Comparison of ENCODE assay signal across 1 cellular context in the genomic region with DNA sequence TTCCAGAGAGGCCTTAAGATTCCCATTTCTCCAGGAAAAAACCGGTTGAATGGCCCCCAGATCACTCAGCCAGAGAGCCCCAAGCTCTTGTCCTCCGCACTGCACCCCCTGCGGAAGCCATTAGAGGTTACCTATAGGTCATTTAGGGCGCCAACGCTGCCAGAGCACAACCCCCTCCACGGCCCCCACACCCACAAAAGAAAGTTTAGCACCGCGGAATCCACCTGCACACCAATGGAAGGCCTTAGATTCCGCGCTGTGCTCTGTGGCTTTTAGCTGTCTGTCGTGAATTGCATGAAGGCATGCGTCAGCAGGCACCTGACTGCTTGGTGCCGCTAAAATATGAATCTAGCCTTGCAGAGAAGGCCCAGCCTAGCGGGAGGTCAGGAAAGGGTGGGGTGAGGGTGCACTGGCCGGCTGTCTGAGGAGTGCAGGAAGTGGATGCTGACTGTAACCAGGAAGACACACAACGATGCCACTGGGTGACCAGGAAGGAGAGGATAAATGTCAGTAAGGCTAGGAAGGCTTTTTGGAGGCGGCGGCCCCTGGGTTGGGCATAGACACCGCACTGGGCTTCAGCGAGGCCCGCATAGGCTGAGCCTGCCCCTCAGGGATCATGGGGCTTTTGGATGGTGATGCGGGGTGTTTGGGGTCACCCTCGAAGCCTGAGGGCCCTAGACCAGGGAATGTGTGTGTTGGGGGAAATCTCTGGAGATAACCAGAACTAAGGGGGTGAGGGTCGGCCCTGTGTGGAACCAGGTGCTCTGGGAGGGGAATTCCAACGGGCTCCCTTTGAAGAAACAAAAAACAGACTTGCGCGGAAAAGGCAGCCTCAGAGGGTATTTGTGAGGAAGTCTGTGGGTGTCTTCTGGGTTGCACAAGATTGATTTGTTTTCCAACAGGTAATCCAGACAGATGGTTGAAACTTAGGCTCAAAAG.
TF ChIP-seq lines count a peak whose summit lies in the region.

No MANE protein-coding gene starts in this region.

TF ChIP-seq in K562, 482 proteins besides CTCF, POLR2A, EP300 and RAD21 (continued from another document and continues in another):
- no peak for TF ChIP-seq ZNF274 (IDR thresholded peaks at IDR 0.05; ENCODE audit: borderline replicate concordance, low read depth, low read length)
- TF ChIP-seq ETV1 (tag; conservative IDR thresholded peaks at IDR 0.05; ENCODE audit: low read depth), result peak; percentile 87
- no peak for TF ChIP-seq TCF7 (IDR thresholded peaks at IDR 0.05; ENCODE audit: borderline replicate concordance)
- TF ChIP-seq MECOM (CRISPR knock-in tag; IDR thresholded peaks at IDR 0.05), result no peak
- TF ChIP-seq SIN3A (IDR thresholded peaks at IDR 0.05; ENCODE audit: borderline replicate concordance in 2 of 2, control insufficient read depth in 1 of 2, low read depth in 2 of 2, low read length in 2 of 2), result no peak; a peak in 1 of 4 replicates
- no peak for TF ChIP-seq CEBPB (tag; IDR thresholded peaks at IDR 0.05)
- TF ChIP-seq NCOA2 (IDR thresholded peaks at IDR 0.05; ENCODE audit: partially characterized antibody in 2 of 2), result no peak
- TF ChIP-seq COPS2 (conservative IDR thresholded peaks at IDR 0.05), result no peak
- TF ChIP-seq EZH2 (IDR thresholded peaks at IDR 0.05; ENCODE audit: borderline replicate concordance, low read depth, low read length), result no peak
- no peak for TF ChIP-seq ZC3H11A (IDR thresholded peaks at IDR 0.05; ENCODE audit: low read depth, low read length)
- no peak for TF ChIP-seq PHB2 (IDR thresholded peaks at IDR 0.05; ENCODE audit: low read depth)
- no peak for TF ChIP-seq SETDB1 (IDR thresholded peaks at IDR 0.05; ENCODE audit: low read length)
- TF ChIP-seq, protein P1, sequence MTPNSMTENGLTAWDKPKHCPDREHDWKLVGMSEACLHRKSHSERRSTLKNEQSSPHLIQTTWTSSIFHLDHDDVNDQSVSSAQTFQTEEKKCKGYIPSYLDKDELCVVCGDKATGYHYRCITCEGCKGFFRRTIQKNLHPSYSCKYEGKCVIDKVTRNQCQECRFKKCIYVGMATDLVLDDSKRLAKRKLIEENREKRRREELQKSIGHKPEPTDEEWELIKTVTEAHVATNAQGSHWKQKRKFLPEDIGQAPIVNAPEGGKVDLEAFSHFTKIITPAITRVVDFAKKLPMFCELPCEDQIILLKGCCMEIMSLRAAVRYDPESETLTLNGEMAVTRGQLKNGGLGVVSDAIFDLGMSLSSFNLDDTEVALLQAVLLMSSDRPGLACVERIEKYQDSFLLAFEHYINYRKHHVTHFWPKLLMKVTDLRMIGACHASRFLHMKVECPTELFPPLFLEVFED (CRISPR knock-in tag; conservative IDR thresholded peaks at IDR 0.05), result no peak
- TF ChIP-seq FOXA3 (CRISPR knock-in tag; conservative IDR thresholded peaks at IDR 0.05 in 1 of 2, IDR thresholded peaks at IDR 0.05 in 1 of 2), result no peak
- no peak for TF ChIP-seq ADNP (tag; IDR thresholded peaks at IDR 0.05)
- TF ChIP-seq NCOA1 (IDR thresholded peaks at IDR 0.05; ENCODE audit: low read depth), result no peak
- no peak for TF ChIP-seq TEAD2 (tag; IDR thresholded peaks at IDR 0.05)
- TF ChIP-seq ZNF41 (CRISPR knock-in tag; conservative IDR thresholded peaks at IDR 0.05), result no peak
- TF ChIP-seq CTBP1 (IDR thresholded peaks at IDR 0.05; ENCODE audit: borderline replicate concordance), result peak; percentile 84
- TF ChIP-seq, protein P2, sequence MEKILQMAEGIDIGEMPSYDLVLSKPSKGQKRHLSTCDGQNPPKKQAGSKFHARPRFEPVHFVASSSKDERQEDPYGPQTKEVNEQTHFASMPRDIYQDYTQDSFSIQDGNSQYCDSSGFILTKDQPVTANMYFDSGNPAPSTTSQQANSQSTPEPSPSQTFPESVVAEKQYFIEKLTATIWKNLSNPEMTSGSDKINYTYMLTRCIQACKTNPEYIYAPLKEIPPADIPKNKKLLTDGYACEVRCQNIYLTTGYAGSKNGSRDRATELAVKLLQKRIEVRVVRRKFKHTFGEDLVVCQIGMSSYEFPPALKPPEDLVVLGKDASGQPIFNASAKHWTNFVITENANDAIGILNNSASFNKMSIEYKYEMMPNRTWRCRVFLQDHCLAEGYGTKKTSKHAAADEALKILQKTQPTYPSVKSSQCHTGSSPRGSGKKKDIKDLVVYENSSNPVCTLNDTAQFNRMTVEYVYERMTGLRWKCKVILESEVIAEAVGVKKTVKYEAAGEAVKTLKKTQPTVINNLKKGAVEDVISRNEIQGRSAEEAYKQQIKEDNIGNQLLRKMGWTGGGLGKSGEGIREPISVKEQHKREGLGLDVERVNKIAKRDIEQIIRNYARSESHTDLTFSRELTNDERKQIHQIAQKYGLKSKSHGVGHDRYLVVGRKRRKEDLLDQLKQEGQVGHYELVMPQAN (IDR thresholded peaks at IDR 0.05; ENCODE audit: borderline replicate concordance), result peak; percentile 52; the same call in 1 of the 2 replicates
- peak; percentile 71 for TF ChIP-seq SMARCC2 (IDR thresholded peaks at IDR 0.05; ENCODE audit: low read depth)
- TF ChIP-seq, protein P3, sequence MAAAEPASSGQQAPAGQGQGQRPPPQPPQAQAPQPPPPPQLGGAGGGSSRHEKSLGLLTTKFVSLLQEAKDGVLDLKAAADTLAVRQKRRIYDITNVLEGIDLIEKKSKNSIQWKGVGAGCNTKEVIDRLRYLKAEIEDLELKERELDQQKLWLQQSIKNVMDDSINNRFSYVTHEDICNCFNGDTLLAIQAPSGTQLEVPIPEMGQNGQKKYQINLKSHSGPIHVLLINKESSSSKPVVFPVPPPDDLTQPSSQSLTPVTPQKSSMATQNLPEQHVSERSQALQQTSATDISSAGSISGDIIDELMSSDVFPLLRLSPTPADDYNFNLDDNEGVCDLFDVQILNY (CRISPR knock-in tag; IDR thresholded peaks at IDR 0.05), result 0 out of 2 replicates have a peak, but pooled peaks have one; percentile 55
- no peak for TF ChIP-seq CBX1 (IDR thresholded peaks at IDR 0.05; ENCODE audit: low read depth)
- peak; percentile 93 for TF ChIP-seq ZFX (CRISPR knock-in tag; IDR thresholded peaks at IDR 0.05)
- TF ChIP-seq ZNF586 (CRISPR knock-in tag; conservative IDR thresholded peaks at IDR 0.05), result no peak
- TF ChIP-seq, protein P4, sequence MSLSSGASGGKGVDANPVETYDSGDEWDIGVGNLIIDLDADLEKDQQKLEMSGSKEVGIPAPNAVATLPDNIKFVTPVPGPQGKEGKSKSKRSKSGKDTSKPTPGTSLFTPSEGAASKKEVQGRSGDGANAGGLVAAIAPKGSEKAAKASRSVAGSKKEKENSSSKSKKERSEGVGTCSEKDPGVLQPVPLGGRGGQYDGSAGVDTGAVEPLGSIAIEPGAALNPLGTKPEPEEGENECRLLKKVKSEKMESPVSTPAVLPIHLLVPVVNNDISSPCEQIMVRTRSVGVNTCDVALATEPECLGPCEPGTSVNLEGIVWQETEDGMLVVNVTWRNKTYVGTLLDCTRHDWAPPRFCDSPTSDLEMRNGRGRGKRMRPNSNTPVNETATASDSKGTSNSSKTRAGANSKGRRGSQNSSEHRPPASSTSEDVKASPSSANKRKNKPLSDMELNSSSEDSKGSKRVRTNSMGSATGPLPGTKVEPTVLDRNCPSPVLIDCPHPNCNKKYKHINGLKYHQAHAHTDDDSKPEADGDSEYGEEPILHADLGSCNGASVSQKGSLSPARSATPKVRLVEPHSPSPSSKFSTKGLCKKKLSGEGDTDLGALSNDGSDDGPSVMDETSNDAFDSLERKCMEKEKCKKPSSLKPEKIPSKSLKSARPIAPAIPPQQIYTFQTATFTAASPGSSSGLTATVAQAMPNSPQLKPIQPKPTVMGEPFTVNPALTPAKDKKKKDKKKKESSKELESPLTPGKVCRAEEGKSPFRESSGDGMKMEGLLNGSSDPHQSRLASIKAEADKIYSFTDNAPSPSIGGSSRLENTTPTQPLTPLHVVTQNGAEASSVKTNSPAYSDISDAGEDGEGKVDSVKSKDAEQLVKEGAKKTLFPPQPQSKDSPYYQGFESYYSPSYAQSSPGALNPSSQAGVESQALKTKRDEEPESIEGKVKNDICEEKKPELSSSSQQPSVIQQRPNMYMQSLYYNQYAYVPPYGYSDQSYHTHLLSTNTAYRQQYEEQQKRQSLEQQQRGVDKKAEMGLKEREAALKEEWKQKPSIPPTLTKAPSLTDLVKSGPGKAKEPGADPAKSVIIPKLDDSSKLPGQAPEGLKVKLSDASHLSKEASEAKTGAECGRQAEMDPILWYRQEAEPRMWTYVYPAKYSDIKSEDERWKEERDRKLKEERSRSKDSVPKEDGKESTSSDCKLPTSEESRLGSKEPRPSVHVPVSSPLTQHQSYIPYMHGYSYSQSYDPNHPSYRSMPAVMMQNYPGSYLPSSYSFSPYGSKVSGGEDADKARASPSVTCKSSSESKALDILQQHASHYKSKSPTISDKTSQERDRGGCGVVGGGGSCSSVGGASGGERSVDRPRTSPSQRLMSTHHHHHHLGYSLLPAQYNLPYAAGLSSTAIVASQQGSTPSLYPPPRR (CRISPR knock-in tag; IDR thresholded peaks at IDR 0.05; ENCODE audit: borderline replicate concordance), result no peak
- peak; percentile 87 for TF ChIP-seq ZFP36 (IDR thresholded peaks at IDR 0.05; ENCODE audit: low read depth, low read length, partially characterized antibody)
- no peak for TF ChIP-seq PTTG1 (tag; IDR thresholded peaks at IDR 0.05; ENCODE audit: low read depth)
- TF ChIP-seq L3MBTL2 (IDR thresholded peaks at IDR 0.05), result peak; percentile 96
- no peak for TF ChIP-seq U2AF1 (optimal IDR thresholded peaks at IDR 0.05; ENCODE audit: low read depth, low read length)
- TF ChIP-seq ZNF764 (CRISPR knock-in tag; IDR thresholded peaks at IDR 0.05; ENCODE audit: low read depth), result no peak
- TF ChIP-seq, protein P5, sequence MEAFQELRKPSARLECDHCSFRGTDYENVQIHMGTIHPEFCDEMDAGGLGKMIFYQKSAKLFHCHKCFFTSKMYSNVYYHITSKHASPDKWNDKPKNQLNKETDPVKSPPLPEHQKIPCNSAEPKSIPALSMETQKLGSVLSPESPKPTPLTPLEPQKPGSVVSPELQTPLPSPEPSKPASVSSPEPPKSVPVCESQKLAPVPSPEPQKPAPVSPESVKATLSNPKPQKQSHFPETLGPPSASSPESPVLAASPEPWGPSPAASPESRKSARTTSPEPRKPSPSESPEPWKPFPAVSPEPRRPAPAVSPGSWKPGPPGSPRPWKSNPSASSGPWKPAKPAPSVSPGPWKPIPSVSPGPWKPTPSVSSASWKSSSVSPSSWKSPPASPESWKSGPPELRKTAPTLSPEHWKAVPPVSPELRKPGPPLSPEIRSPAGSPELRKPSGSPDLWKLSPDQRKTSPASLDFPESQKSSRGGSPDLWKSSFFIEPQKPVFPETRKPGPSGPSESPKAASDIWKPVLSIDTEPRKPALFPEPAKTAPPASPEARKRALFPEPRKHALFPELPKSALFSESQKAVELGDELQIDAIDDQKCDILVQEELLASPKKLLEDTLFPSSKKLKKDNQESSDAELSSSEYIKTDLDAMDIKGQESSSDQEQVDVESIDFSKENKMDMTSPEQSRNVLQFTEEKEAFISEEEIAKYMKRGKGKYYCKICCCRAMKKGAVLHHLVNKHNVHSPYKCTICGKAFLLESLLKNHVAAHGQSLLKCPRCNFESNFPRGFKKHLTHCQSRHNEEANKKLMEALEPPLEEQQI (IDR thresholded peaks at IDR 0.05), result no peak
- TF ChIP-seq, protein P6, sequence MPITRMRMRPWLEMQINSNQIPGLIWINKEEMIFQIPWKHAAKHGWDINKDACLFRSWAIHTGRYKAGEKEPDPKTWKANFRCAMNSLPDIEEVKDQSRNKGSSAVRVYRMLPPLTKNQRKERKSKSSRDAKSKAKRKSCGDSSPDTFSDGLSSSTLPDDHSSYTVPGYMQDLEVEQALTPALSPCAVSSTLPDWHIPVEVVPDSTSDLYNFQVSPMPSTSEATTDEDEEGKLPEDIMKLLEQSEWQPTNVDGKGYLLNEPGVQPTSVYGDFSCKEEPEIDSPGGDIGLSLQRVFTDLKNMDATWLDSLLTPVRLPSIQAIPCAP (CRISPR knock-in tag; IDR thresholded peaks at IDR 0.05; ENCODE audit: borderline replicate concordance), result no peak
- TF ChIP-seq, protein P7, sequence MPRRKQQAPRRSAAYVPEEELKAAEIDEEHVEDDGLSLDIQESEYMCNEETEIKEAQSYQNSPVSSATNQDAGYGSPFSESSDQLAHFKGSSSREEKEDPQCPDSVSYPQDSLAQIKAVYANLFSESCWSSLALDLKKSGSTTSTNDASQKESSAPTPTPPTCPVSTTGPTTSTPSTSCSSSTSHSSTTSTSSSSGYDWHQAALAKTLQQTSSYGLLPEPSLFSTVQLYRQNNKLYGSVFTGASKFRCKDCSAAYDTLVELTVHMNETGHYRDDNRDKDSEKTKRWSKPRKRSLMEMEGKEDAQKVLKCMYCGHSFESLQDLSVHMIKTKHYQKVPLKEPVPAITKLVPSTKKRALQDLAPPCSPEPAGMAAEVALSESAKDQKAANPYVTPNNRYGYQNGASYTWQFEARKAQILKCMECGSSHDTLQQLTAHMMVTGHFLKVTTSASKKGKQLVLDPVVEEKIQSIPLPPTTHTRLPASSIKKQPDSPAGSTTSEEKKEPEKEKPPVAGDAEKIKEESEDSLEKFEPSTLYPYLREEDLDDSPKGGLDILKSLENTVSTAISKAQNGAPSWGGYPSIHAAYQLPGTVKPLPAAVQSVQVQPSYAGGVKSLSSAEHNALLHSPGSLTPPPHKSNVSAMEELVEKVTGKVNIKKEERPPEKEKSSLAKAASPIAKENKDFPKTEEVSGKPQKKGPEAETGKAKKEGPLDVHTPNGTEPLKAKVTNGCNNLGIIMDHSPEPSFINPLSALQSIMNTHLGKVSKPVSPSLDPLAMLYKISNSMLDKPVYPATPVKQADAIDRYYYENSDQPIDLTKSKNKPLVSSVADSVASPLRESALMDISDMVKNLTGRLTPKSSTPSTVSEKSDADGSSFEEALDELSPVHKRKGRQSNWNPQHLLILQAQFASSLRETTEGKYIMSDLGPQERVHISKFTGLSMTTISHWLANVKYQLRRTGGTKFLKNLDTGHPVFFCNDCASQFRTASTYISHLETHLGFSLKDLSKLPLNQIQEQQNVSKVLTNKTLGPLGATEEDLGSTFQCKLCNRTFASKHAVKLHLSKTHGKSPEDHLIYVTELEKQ (CRISPR knock-in tag; IDR thresholded peaks at IDR 0.05), result no peak
- no peak; the same call in 1 of the 2 replicates for TF ChIP-seq GTF2F1 (IDR thresholded peaks at IDR 0.05; ENCODE audit: low read depth, low read length)
- TF ChIP-seq, protein P8, sequence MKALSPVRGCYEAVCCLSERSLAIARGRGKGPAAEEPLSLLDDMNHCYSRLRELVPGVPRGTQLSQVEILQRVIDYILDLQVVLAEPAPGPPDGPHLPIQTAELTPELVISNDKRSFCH (CRISPR knock-in tag; IDR thresholded peaks at IDR 0.05), result no peak
- TF ChIP-seq, protein P8 (tag; IDR thresholded peaks at IDR 0.05), result 0 out of 2 replicates have a peak, but pooled peaks have one; percentile 57
- TF ChIP-seq ARID1B (IDR thresholded peaks at IDR 0.05), result peak; percentile 49; the same call in 1 of the 2 replicates
- peak; percentile 44; the same call in 1 of the 2 replicates for TF ChIP-seq BRD4 (IDR thresholded peaks at IDR 0.05)
- no peak for TF ChIP-seq RBM34 (IDR thresholded peaks at IDR 0.05; ENCODE audit: borderline replicate concordance, insufficient read depth, low read length)
- TF ChIP-seq, protein P9, sequence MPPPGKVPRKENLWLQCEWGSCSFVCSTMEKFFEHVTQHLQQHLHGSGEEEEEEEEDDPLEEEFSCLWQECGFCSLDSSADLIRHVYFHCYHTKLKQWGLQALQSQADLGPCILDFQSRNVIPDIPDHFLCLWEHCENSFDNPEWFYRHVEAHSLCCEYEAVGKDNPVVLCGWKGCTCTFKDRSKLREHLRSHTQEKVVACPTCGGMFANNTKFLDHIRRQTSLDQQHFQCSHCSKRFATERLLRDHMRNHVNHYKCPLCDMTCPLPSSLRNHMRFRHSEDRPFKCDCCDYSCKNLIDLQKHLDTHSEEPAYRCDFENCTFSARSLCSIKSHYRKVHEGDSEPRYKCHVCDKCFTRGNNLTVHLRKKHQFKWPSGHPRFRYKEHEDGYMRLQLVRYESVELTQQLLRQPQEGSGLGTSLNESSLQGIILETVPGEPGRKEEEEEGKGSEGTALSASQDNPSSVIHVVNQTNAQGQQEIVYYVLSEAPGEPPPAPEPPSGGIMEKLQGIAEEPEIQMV (tag; conservative IDR thresholded peaks at IDR 0.05; ENCODE audit: low read depth), result no peak
- TF ChIP-seq KLF1 (tag; IDR thresholded peaks at IDR 0.05), result no peak
